Comparison of ENCODE assay signal across 10 cellular contexts in genomic region chr2:226660524-226660923, GRCh38.
DNase-seq lines count a peak whose midpoint lies in the region; ATAC-seq and TF ChIP-seq lines count a peak whose summit lies in the region.
"Had no signal": no experiment of that assay in that cellular context is flagged by ENCODE, and none has a peak within 500 bp of the region (broad histone marks: within the 10 kb centered on the region; RNA-seq: fewer than 3 reads in every experiment).

No MANE protein-coding gene starts in this region.

- DNase-seq in HS-5 (ENCODE audit: low read depth) (peak; percentile 68), ascending aorta (ENCODE audit: low spot score in 2 of 2) (peak; percentile 22 to 94), iris pigment epithelial cell (ENCODE audit: low read depth) (peak; percentile 96), NCI-H1105 (lab: John Stamatoyannopoulos, UW) (no peak)
- DNase-seq in stimulated activated CD4-positive, alpha-beta T cell treated with anti-CD3 and anti-CD28 coated beads, Interleukin-4, amount 100 ng/mL, for 1 hour = no peak
- DNase-seq in natural killer cell treated with Interleukin-12 subunit alpha and Interleukin-12 subunit beta and Interleukin-15 and Interleukin-18, amount 100 ng/mL, for 72 hours (ENCODE audit: low spot score) = no peak
- DNase-seq: amygdala, NCI-H1417 had no signal

- no peaks in the 10 kb centered on the region for H3K4me1 Mint-ChIP-seq in natural killer cell treated with Interleukin-12 subunit alpha and Interleukin-12 subunit beta and Interleukin-15 and Interleukin-18, amount 100 ng/mL, for 72 hours (ENCODE audit: low read depth in 2 of 2)

- TF ChIP-seq CTCF in ascending aorta (IDR thresholded peaks at IDR 0.05) = no peak

- no peaks in the 10 kb centered on the region for H3K9me3 Mint-ChIP-seq in natural killer cell treated with Interleukin-12 subunit alpha and Interleukin-12 subunit beta and Interleukin-15 and Interleukin-18, amount 100 ng/mL, for 72 hours

- H3K9me3 ChIP-seq in ascending aorta (no peaks in the 10 kb centered on the region), subcutaneous abdominal adipose tissue (ENCODE audit: control insufficient read depth in 5 of 5, low read length in 5 of 5) (no peaks in the 10 kb centered on the region)

- peaks cover 9 to 46% of the 10 kb centered on the region in 2 donors for H3K27me3 Mint-ChIP-seq in natural killer cell treated with Interleukin-12 subunit alpha and Interleukin-12 subunit beta and Interleukin-15 and Interleukin-18, amount 100 ng/mL, for 72 hours

- H3K36me3 ChIP-seq in ascending aorta = no peaks in the 10 kb centered on the region
- no peaks in the 10 kb centered on the region for H3K36me3 ChIP-seq in subcutaneous abdominal adipose tissue (ENCODE audit: control insufficient read depth in 5 of 5, insufficient read depth in 5 of 5, low read length in 5 of 5)

- H3K4me3 ChIP-seq in ascending aorta = no peak overlapping the region
- H3K4me3 ChIP-seq in subcutaneous abdominal adipose tissue (ENCODE audit: low read depth in 1 of 5, low read length in 5 of 5) = no peak overlapping the region

- H3K27ac Mint-ChIP-seq in natural killer cell treated with Interleukin-12 subunit alpha and Interleukin-12 subunit beta and Interleukin-15 and Interleukin-18, amount 100 ng/mL, for 72 hours = no peak overlapping the region

- no peak overlapping the region for H3K4me3 Mint-ChIP-seq in natural killer cell treated with Interleukin-12 subunit alpha and Interleukin-12 subunit beta and Interleukin-15 and Interleukin-18, amount 100 ng/mL, for 72 hours

- peak overlapping the region; percentile 83 for H3K27ac ChIP-seq in ascending aorta
- H3K27ac ChIP-seq in subcutaneous abdominal adipose tissue (ENCODE audit: low read depth, low read length) = peak overlapping the region; percentile 85

- no peaks in the 10 kb centered on the region for H3K36me3 Mint-ChIP-seq in natural killer cell treated with Interleukin-12 subunit alpha and Interleukin-12 subunit beta and Interleukin-15 and Interleukin-18, amount 100 ng/mL, for 72 hours

- no peaks in the 10 kb centered on the region for H3K27me3 ChIP-seq in ascending aorta
- H3K27me3 ChIP-seq in subcutaneous abdominal adipose tissue (ENCODE audit: control insufficient read depth in 5 of 5, insufficient read depth in 4 of 5, low read length in 5 of 5) = peaks cover 0 to 10% (median 0%) of the 10 kb centered on the region in 5 donors

- no peak for ATAC-seq in natural killer cell treated with Interleukin-12 subunit alpha and Interleukin-12 subunit beta and Interleukin-15 and Interleukin-18, amount 100 ng/mL, for 72 hours
- ATAC-seq in GM18909 (IDR thresholded peaks at IDR 0.05; ENCODE audit: poor library complexity, unreplicated experiment) = no peak

- peak overlapping the region in 1 of 5 donors; percentile 43 for H3K9ac ChIP-seq in subcutaneous abdominal adipose tissue (ENCODE audit: low read length in 5 of 5)

- peaks cover 8 to 36% of the 10 kb centered on the region in 2 donors for H3K4me1 ChIP-seq in ascending aorta
- H3K4me1 ChIP-seq in subcutaneous abdominal adipose tissue (ENCODE audit: control insufficient read depth in 5 of 5, insufficient read depth in 5 of 5, low read length in 5 of 5) = peaks cover 5 to 35% (median 23%) of the 10 kb centered on the region in 5 donors

- intact Hi-C loops in ascending aorta (cut with DNase I) = loop anchor here (2.0 to 10.0 kb wide), 6 partner anchors 48 to 314 kb away; no protein-coding TSS in a partner anchor

Comparison
In these comparisons a context has a peak if more than half of its experiments do, and no peak if none do; other contexts are left out.
1. DNase-seq: peak in HS-5 (single experiment), ascending aorta (2 of 2) and iris pigment epithelial cell (single experiment); none in stimulated activated CD4-positive, alpha-beta T cell treated with anti-CD3 and anti-CD28 coated beads, Interleukin-4, amount 100 ng/mL, for 1 hour (single experiment), natural killer cell treated with Interleukin-12 subunit alpha and Interleukin-12 subunit beta and Interleukin-15 and Interleukin-18, amount 100 ng/mL, for 72 hours (single experiment) and NCI-H1105 (single experiment).